8 cellular contexts compared by ENCODE assay signal in genomic region chr2:95023222-95023597, GRCh38. TPM values are rescaled to one million over a fixed set of nuclear protein-coding genes. Genes with fewer than 3 reads are reported as not detected.
DNase-seq lines count a peak whose midpoint lies in the region; ATAC-seq and TF ChIP-seq lines count a peak whose summit lies in the region.

No MANE protein-coding gene starts in this region.

- H3F3A ChIP-seq in GM23338 (replicated peaks; ENCODE audit: low read depth), result 0 out of 2 replicates have a peak, but pooled peaks cover 8% of the 10 kb centered on the region

- peaks cover 41% of the 10 kb centered on the region for H3K4me1 Mint-ChIP-seq in GM23338
- peaks cover 46% of the 10 kb centered on the region for H3K4me1 Mint-ChIP-seq in stimulated activated naive CD8-positive, alpha-beta T cell treated with anti-CD3 and anti-CD28 coated beads, Interleukin-15, Interleukin-2, amounts not matched to agents 100 ng/mL and 50 ng/mL, for 24 hours (ENCODE audit: low read depth)

- POLR2A ChIA-PET in GM10248 (lab: Yijun Ruan, JAX) (no interaction called here), RWPE1 (lab: Yijun Ruan, JAX; ENCODE audit: low non-redundant PET) (no interaction called here)

- H3K27ac ChIP-seq in GM23338 (ENCODE audit: low read depth), result no peak overlapping the region
- no peak overlapping the region for H3K27ac ChIP-seq in RWPE1
- H3K27ac ChIP-seq in mammary epithelial cell (ENCODE audit: insufficient read depth, low read depth, low read length), result no peak overlapping the region
- no peak overlapping the region for H3K27ac ChIP-seq in mesenchymal stem cell (ENCODE audit: low read length, poor library complexity, severe bottlenecking)

- no peak overlapping the region for H3K4ac ChIP-seq in mesenchymal stem cell (ENCODE audit: low read depth in 1 of 2, low read length in 2 of 2)

- H3K27me3 ChIP-seq in GM23338 (ENCODE audit: insufficient read depth) (peaks cover 64% of the 10 kb centered on the region), mammary epithelial cell (ENCODE audit: insufficient read depth, low read length) (peaks cover 14% of the 10 kb centered on the region), mesenchymal stem cell (ENCODE audit: control insufficient read depth in 1 of 2, insufficient read depth in 1 of 2, low read length in 2 of 2) (peaks cover 51 to 92% of the 10 kb centered on the region in 2 experiments)

- 50% methylated on average over 2 of the region's 2 CpGs for WGBS in mammary epithelial cell (ENCODE audit: low coverage, missing lambda C conversion rate)
- 41% methylated on average over 2 of the region's 2 CpGs for WGBS in mesenchymal stem cell

- H3K79me1 ChIP-seq in mesenchymal stem cell (replicated peaks; ENCODE audit: low read length, poor library complexity, severe bottlenecking), result no peaks in the 10 kb centered on the region

- no peaks in the 10 kb centered on the region for H4K20me1 ChIP-seq in GM23338 (replicated peaks; ENCODE audit: insufficient read depth)
- peaks cover 1% of the 10 kb centered on the region for H4K20me1 ChIP-seq in mammary epithelial cell (ENCODE audit: insufficient read depth, low read length)

- H3K27me3 Mint-ChIP-seq in GM23338 (ENCODE audit: insufficient read depth, low read depth, poor library complexity), result peaks cover 61% of the 10 kb centered on the region
- peaks cover 20% of the 10 kb centered on the region for H3K27me3 Mint-ChIP-seq in stimulated activated naive CD8-positive, alpha-beta T cell treated with anti-CD3 and anti-CD28 coated beads, Interleukin-15, Interleukin-2, amounts not matched to agents 100 ng/mL and 50 ng/mL, for 24 hours

- in situ Hi-C loops in mammary epithelial cell (cut with MboI; ENCODE audit: low sequenced_read_pairs in 2 of 2), result no loop called here

- no peak overlapping the region for H3K23ac ChIP-seq in mesenchymal stem cell (ENCODE audit: low read length in 2 of 2)

- H3K9me2 ChIP-seq in GM23338 (ENCODE audit: insufficient read depth), result no peaks in the 10 kb centered on the region

- no peak overlapping the region for H4K8ac ChIP-seq in mesenchymal stem cell (ENCODE audit: low read length)

- no peak overlapping the region for H3K27ac Mint-ChIP-seq in GM23338
- H3K27ac Mint-ChIP-seq in stimulated activated naive CD8-positive, alpha-beta T cell treated with anti-CD3 and anti-CD28 coated beads, Interleukin-15, Interleukin-2, amounts not matched to agents 100 ng/mL and 50 ng/mL, for 24 hours, result peak overlapping the region; percentile 5

- H3K14ac ChIP-seq in mesenchymal stem cell (ENCODE audit: low read length in 2 of 2), result no peak overlapping the region

- H2BK120ac ChIP-seq in mesenchymal stem cell (ENCODE audit: low read depth, low read length), result no peak overlapping the region

- H3K36me3 Mint-ChIP-seq in GM23338 (ENCODE audit: low read depth), result no peaks in the 10 kb centered on the region
- no peaks in the 10 kb centered on the region for H3K36me3 Mint-ChIP-seq in stimulated activated naive CD8-positive, alpha-beta T cell treated with anti-CD3 and anti-CD28 coated beads, Interleukin-15, Interleukin-2, amounts not matched to agents 100 ng/mL and 50 ng/mL, for 24 hours (ENCODE audit: low read depth)

- ATAC-seq in GM23338, result no peak

- peaks cover 26% of the 10 kb centered on the region for H3K4me1 ChIP-seq in GM23338 (ENCODE audit: insufficient read depth)
- H3K4me1 ChIP-seq in mammary epithelial cell (ENCODE audit: insufficient read depth, low read length), result no peaks in the 10 kb centered on the region
- H3K4me1 ChIP-seq in mesenchymal stem cell (ENCODE audit: control insufficient read depth, insufficient read depth, low read depth, low read length), result peaks cover 4% of the 10 kb centered on the region

- H3K9ac ChIP-seq in mammary epithelial cell (ENCODE audit: insufficient read depth, low read length), result no peak overlapping the region
- H3K9ac ChIP-seq in mesenchymal stem cell (ENCODE audit: low read length), result no peak overlapping the region

- intact Hi-C loops in mammary epithelial cell (cut with micrococcal nuclease), result loop anchor here (2.0 kb wide), 2 partner anchors 184 to 292 kb away; partner anchors contain the start of gene ZNF892

- H3K4me2 ChIP-seq in GM23338 (no peak overlapping the region), mammary epithelial cell (ENCODE audit: insufficient read depth, low read depth, low read length) (no peak overlapping the region), mesenchymal stem cell (ENCODE audit: low read length, poor library complexity, severe bottlenecking) (no peak overlapping the region)

- H3K9me3 ChIP-seq in mammary epithelial cell (replicated peaks; ENCODE audit: insufficient read depth, low read length), result no peaks in the 10 kb centered on the region
- H3K9me3 ChIP-seq in mesenchymal stem cell (ENCODE audit: control insufficient read depth, low read length), result no peaks in the 10 kb centered on the region

- CTCF ChIA-PET in GM10248 (lab: Yijun Ruan, JAX) (interaction anchor here (1.0 to 6.7 kb wide), 25 partner anchors 10 to 260 kb away, joined by 3 to 141 read pairs (median 7); partner anchors contain the start of genes MRPS5 and ZNF2), RWPE1 (lab: Yijun Ruan, JAX) (interaction anchor here (0.5 to 5.7 kb wide), 15 partner anchors 9 to 105 kb away, joined by 3 to 72 read pairs (median 4); no protein-coding TSS in a partner anchor), mammary epithelial cell (lab: Charles Lee; ENCODE audit: low non-redundant PET) (interaction anchor here (0.7 to 1.5 kb wide), 2 partner anchors 53 to 56 kb away, joined by 3 to 5 read pairs; no protein-coding TSS in a partner anchor)

- H2BK15ac ChIP-seq in mesenchymal stem cell (ENCODE audit: low read depth, poor library complexity, severe bottlenecking), result no peak overlapping the region

- H3K18ac ChIP-seq in mesenchymal stem cell (ENCODE audit: low read depth in 1 of 2, low read length in 2 of 2), result no peak overlapping the region

- H2AFZ ChIP-seq in GM23338 (no peak overlapping the region), mammary epithelial cell (ENCODE audit: low read depth, low read length) (no peak overlapping the region), mesenchymal stem cell (ENCODE audit: low read depth, low read length) (no peak overlapping the region)

- H3K36me3 ChIP-seq in GM23338 (ENCODE audit: insufficient read depth) (no peaks in the 10 kb centered on the region), mammary epithelial cell (ENCODE audit: insufficient read depth, low read length) (no peaks in the 10 kb centered on the region), mesenchymal stem cell (ENCODE audit: control insufficient read depth in 1 of 2, insufficient read depth in 2 of 2, low read depth in 1 of 2, low read length in 2 of 2) (no peaks in the 10 kb centered on the region)

- no peaks in the 10 kb centered on the region for H3K9me3 Mint-ChIP-seq in GM23338
- H3K9me3 Mint-ChIP-seq in stimulated activated naive CD8-positive, alpha-beta T cell treated with anti-CD3 and anti-CD28 coated beads, Interleukin-15, Interleukin-2, amounts not matched to agents 100 ng/mL and 50 ng/mL, for 24 hours, result no peaks in the 10 kb centered on the region

- dilution Hi-C loops in mammary epithelial cell (cut with HindIII; ENCODE audit: low sequenced_read_pairs), result no loop called here

- no peak overlapping the region for H3K4me3 Mint-ChIP-seq in GM23338
- no peak overlapping the region for H3K4me3 Mint-ChIP-seq in stimulated activated naive CD8-positive, alpha-beta T cell treated with anti-CD3 and anti-CD28 coated beads, Interleukin-15, Interleukin-2, amounts not matched to agents 100 ng/mL and 50 ng/mL, for 24 hours

- no peak overlapping the region for H2AK5ac ChIP-seq in mesenchymal stem cell (ENCODE audit: low read length, severe bottlenecking)

- BruUV-seq in mammary epithelial cell (replicated peaks; lab: Mats Ljungman, UMichigan), result no TSS peak

- no peak overlapping the region for H4K91ac ChIP-seq in mesenchymal stem cell (ENCODE audit: low read length)

- H3K4me3 ChIP-seq in GM23338 (no peak overlapping the region), mammary epithelial cell (replicated peaks in 1 of 3; ENCODE audit: insufficient read depth in 1 of 3, low read depth in 2 of 3, low read length in 3 of 3) (no peak overlapping the region), mesenchymal stem cell (ENCODE audit: insufficient read depth in 1 of 2, low read depth in 1 of 2, low read length in 2 of 2) (no peak overlapping the region)

- H3K79me2 ChIP-seq in GM23338 (replicated peaks; ENCODE audit: insufficient read depth) (no peaks in the 10 kb centered on the region), mammary epithelial cell (ENCODE audit: insufficient read depth, low read length) (no peaks in the 10 kb centered on the region)

- peak; percentile 58 for DNase-seq in GM10248 (ENCODE audit: extremely low spot score)
- no peak for DNase-seq in GM23338 (ENCODE audit: low spot score)
- DNase-seq in RWPE1 (ENCODE audit: low spot score), result peak; percentile 39
- peak; percentile 28 for DNase-seq in mammary epithelial cell
- DNase-seq in AG08395 (ENCODE audit: low spot score), result no peak
- no peak for DNase-seq in NCI-H128 (lab: John Stamatoyannopoulos, UW; ENCODE audit: unreplicated experiment)
- DNase-seq in mesenchymal stem cell, result no peak

- no peak overlapping the region for H2BK12ac ChIP-seq in mesenchymal stem cell (ENCODE audit: low read length in 2 of 2)

- H2BK5ac ChIP-seq in mesenchymal stem cell (ENCODE audit: low read depth, low read length, poor library complexity, severe bottlenecking), result no peak overlapping the region

- TF ChIP-seq CTCF in GM10248 (IDR thresholded peaks at IDR 0.05; ENCODE audit: control extremely low read depth, extremely low read depth, low read depth, missing control alignments) (peak; percentile 56), GM23338 (conservative IDR thresholded peaks at IDR 0.05; ENCODE audit: low read depth in 2 of 2) (peak; percentile 31 to 50), RWPE1 (conservative IDR thresholded peaks at IDR 0.05; ENCODE audit: low read depth) (no peak), mammary epithelial cell (conservative IDR thresholded peaks at IDR 0.05 in 1 of 2, IDR thresholded peaks at IDR 0.05 in 1 of 2; ENCODE audit: extremely low read depth in 1 of 2, insufficient read depth in 1 of 2, low read depth in 1 of 2, low read length in 2 of 2) (peak; percentile 39 to 70)

TF ChIP-seq in GM23338, 12 proteins besides CTCF, POLR2A, EP300 and RAD21 (continues in another document):
- TF ChIP-seq CREB1 (CRISPR knock-in tag; IDR thresholded peaks at IDR 0.05; ENCODE audit: low read depth) (no peak), STAT1 (IDR thresholded peaks at IDR 0.05; ENCODE audit: unreplicated experiment) (no peak), JUNB (IDR thresholded peaks at IDR 0.05; ENCODE audit: unreplicated experiment) (no peak)

RNA-seq across cellular contexts. Expression of gene MAL, which starts 2.3 kb away (rescaled TPM):
- total RNA-seq in GM23338 (2014; rRNA removed; shearing (Covaris generic)), result 0.24 and 2.6 TPM in 2 replicates
- 0.31 TPM in 1 of 2 replicates, not detected in the other for polyA plus RNA-seq in GM23338 (2016; fragmentation: Nextera tagmentation; extraction: Ambion mirVana)
- not detected for total RNA-seq in mammary epithelial cell
- polyA plus RNA-seq in mammary epithelial cell, result not detected
- not detected for polyA minus RNA-seq in mammary epithelial cell
- not detected for polyA plus RNA-seq in mesenchymal stem cell (2013, experiment 1 of 2)
- not detected for polyA plus RNA-seq in mesenchymal stem cell (2013, experiment 2 of 2)

Comparison
In these comparisons a context has a peak if more than half of its experiments do, and no peak if none do; other contexts are left out.
1. DNase-seq: peak in GM10248 (single experiment), RWPE1 (single experiment) and mammary epithelial cell (single experiment); none in GM23338 (single experiment), AG08395 (single experiment), NCI-H128 (single experiment) and mesenchymal stem cell (single experiment).